In the genomic region with DNA sequence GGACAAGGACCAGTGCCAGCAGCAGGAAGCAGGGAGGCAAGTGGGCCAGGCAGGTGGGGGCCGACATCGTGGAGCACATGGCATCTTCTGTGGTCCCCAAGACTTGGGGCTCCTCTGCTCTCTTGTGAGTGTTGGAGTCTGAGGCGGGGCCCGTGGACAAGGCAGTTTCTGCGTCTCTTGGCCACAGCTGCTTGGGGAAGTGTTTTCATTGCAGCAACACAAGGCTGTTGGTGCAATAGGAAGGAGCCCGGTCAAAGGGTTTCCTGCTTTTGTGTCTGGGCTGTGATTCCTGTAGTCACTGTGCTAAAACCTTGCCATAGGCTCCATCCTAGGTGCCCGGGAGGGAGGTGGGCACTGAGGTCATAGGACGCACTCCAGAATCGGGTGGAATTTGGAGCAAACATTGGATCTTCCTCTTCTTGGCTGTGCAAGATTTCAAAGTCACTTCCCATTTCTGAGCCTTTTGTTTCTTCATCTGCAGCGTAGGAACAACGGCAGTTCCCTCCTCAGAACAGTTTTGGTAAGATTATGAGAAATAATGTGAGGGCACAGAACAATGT, we compare ENCODE assay signal across 12 cellular contexts. TPM values are rescaled to one million over a fixed set of nuclear protein-coding genes. Genes with fewer than 3 reads are reported as not detected.
DNase-seq lines count a peak whose midpoint lies in the region; FAIRE-seq and TF ChIP-seq lines count a peak whose summit lies in the region.
"Had no signal": no experiment of that assay in that cellular context is flagged by ENCODE, and none has a peak within 500 bp of the region (broad histone marks: within the 10 kb centered on the region; RNA-seq: fewer than 3 reads in every experiment).

Gene SIRPB2, minus strand, starts transcription at position 140 of the 560 bp plus-strand sequence. Its CDS starts 61 bp downstream, at position 79.

- H3K27ac ChIP-seq in kidney (ENCODE audit: low read depth in 2 of 2, low read length in 2 of 2) = peak within 1 kb of the TSS; percentile 35 to 70
- H3K27ac ChIP-seq in spleen = peak within 1 kb of the TSS in 7 of 8 donors; percentile 75 to 94 (median 87)

- H3K9me3 ChIP-seq in kidney (ENCODE audit: control insufficient read depth in 1 of 2, low read length in 2 of 2) (no peaks in the 10 kb centered on the region), spleen (no peaks in the 10 kb centered on the region)
- H3K9me3 ChIP-seq: MG63 had no signal

- intact Hi-C loops in kidney (cut with DNase I) (no loop called here), spleen (cut with DNase I; ENCODE audit: low total_unique reads) (no loop called here)

- no peaks in the 10 kb centered on the region for H3K27me3 ChIP-seq in spleen (replicated peaks in 1 of 7)
- H3K27me3 ChIP-seq: MG63 had no signal

- 15 to 34% (median 19%) methylated on average over 10 to 11 of the region's 11 CpGs for whole genome bisulfite sequencing in spleen, 5 donors

- no peak for TF ChIP-seq POLR2A in spleen (IDR thresholded peaks at IDR 0.05)

- H3K9ac ChIP-seq in kidney (ENCODE audit: low read length in 2 of 2) = no peak within 1 kb of the TSS

- H3K4me3 ChIP-seq in cardiac fibroblast (replicated peaks in 1 of 2; ENCODE audit: low read depth in 2 of 2, low read length in 2 of 2) = no peak within 1 kb of the TSS
- H3K4me3 ChIP-seq in kidney (ENCODE audit: low read length in 2 of 2) = no peak within 1 kb of the TSS
- peak within 1 kb of the TSS in 7 of 8 donors; percentile 12 to 64 (median 33) for H3K4me3 ChIP-seq in spleen
- H3K4me3 ChIP-seq: MG63 had no signal

- TF ChIP-seq CTCF in cardiac fibroblast (IDR thresholded peaks at IDR 0.05; ENCODE audit: low read depth, low read length) = no peak
- TF ChIP-seq CTCF in kidney (IDR thresholded peaks at IDR 0.05; ENCODE audit: borderline replicate concordance, extremely low read depth, insufficient read depth) = no peak
- no peak for TF ChIP-seq CTCF in spleen (IDR thresholded peaks at IDR 0.05 in 8 of 11, conservative IDR thresholded peaks at IDR 0.05 in 3 of 11)

- DNase-seq in KBM-7 (peak; percentile 50), cardiac fibroblast (ENCODE audit: low read depth in 2 of 2) (peak; percentile 18 to 39), kidney (no peak), spleen (peak; percentile 89), HUDEP-2 (lab: John Stamatoyannopoulos, UW; ENCODE audit: unreplicated experiment in 76 of 76) (no peak), NCI-H1694 (lab: John Stamatoyannopoulos, UW) (no peak), NCI-H1092 treated with DMSO at 0.1 percent for 48 hours (lab: John Stamatoyannopoulos, UW) (no peak), superior temporal gyrus (ENCODE audit: extremely low spot score) (no peak)
- DNase-seq: activated naive CD8-positive, alpha-beta T cell treated with anti-CD3 and anti-CD28 coated beads, Interleukin-2, amount 50 U/mL, for 24 hours; CD4-positive, alpha-beta T cell; MG63; NK-92 treated with Interleukin-12 subunit alpha and Interleukin-12 subunit beta, amount 100 ng/mL, for 24 hours had no signal

- in situ Hi-C loops in KBM-7 (cut with MboI; ENCODE audit: low pct_unique_long_range_greater_than_20kb, low sequenced_read_pairs) = no loop called here

- no peaks in the 10 kb centered on the region for H3K36me3 ChIP-seq in kidney (ENCODE audit: control insufficient read depth in 1 of 2, insufficient read depth in 2 of 2, low read length in 2 of 2)
- no peaks in the 10 kb centered on the region for H3K36me3 ChIP-seq in spleen
- H3K36me3 ChIP-seq: MG63 had no signal

- H3K4me1 ChIP-seq in kidney (ENCODE audit: control insufficient read depth in 1 of 2, insufficient read depth in 1 of 2, low read depth in 1 of 2, low read length in 2 of 2) (no peaks in the 10 kb centered on the region), spleen (peaks cover 10 to 67% (median 28%) of the 10 kb centered on the region in 6 donors)

- FAIRE-seq in kidney (lab: Jason Lieb, UNC) = no peak

RNA-seq across cellular contexts. Expression of gene SIRPB2, which starts in this region (rescaled TPM):
- total RNA-seq in kidney (8.2 TPM), spleen (10 to 100 TPM; 27.3 to 92.2 (median 42.1) TPM)
- polyA plus RNA-seq in kidney (ENCODE audit: insufficient read depth, low read depth, low replicate concordance) (0.86 TPM), spleen (1 to 10 TPM; 2.1 to 4.7 (median 2.2) TPM)

Comparison
In these comparisons a context has a peak if more than half of its experiments do, and no peak if none do; other contexts are left out.
1. DNase-seq: peak in KBM-7 (single experiment), cardiac fibroblast (2 of 2) and spleen (single experiment); none in kidney (single experiment), HUDEP-2 (0 of 76), NCI-H1694 (single experiment), NCI-H1092 treated with DMSO at 0.1 percent for 48 hours (single experiment) and superior temporal gyrus (single experiment).
2. H3K4me3 ChIP-seq: peak in spleen (7 of 8); none in cardiac fibroblast (0 of 2) and kidney (0 of 2).